9 cellular contexts compared by ENCODE assay signal in genomic region chr12:47088021-47088944, GRCh38. TPM values are rescaled to one million over a fixed set of nuclear protein-coding genes. Genes with fewer than 3 reads are reported as not detected.
DNase-seq lines count a peak whose midpoint lies in the region; ATAC-seq and TF ChIP-seq lines count a peak whose summit lies in the region.
"Had no signal": no experiment of that assay in that cellular context is flagged by ENCODE, and none has a peak within 500 bp of the region (broad histone marks: within the 10 kb centered on the region; RNA-seq: fewer than 3 reads in every experiment).

No MANE protein-coding gene starts in this region.

- peaks cover 71% of the 10 kb centered on the region for H3K4me1 Mint-ChIP-seq in chondrocyte (ENCODE audit: low read depth)
- peaks cover 20 to 28% of the 10 kb centered on the region in 2 donors for H3K4me1 Mint-ChIP-seq in stimulated activated naive B cell treated with anti-CD40 and anti-IgM and Interleukin-4, amounts not matched to agents 10 μg/mL and 1 μg/mL and 100 μg/mL, for 72 hours

- peaks cover 7% of the 10 kb centered on the region for H3K9me3 Mint-ChIP-seq in chondrocyte (ENCODE audit: low read depth)
- peaks cover 4% of the 10 kb centered on the region in 2 donors for H3K9me3 Mint-ChIP-seq in stimulated activated naive B cell treated with anti-CD40 and anti-IgM and Interleukin-4, amounts not matched to agents 10 μg/mL and 1 μg/mL and 100 μg/mL, for 72 hours

- no peaks in the 10 kb centered on the region for H3K36me3 Mint-ChIP-seq in chondrocyte (ENCODE audit: low read depth)
- H3K36me3 Mint-ChIP-seq in stimulated activated naive B cell treated with anti-CD40 and anti-IgM and Interleukin-4, amounts not matched to agents 10 μg/mL and 1 μg/mL and 100 μg/mL, for 72 hours = peaks cover 5 to 16% of the 10 kb centered on the region in 2 donors

- TF ChIP-seq CTCF in chondrocyte (IDR thresholded peaks at IDR 0.05) = no peak

- peak; percentile 99 for DNase-seq in DMS53 (lab: John Stamatoyannopoulos, UW)
- DNase-seq in NCI-H2029 (lab: John Stamatoyannopoulos, UW) = peak; percentile 93
- no peak for DNase-seq in chondrocyte (ENCODE audit: low spot score)
- DNase-seq in myocyte (ENCODE audit: low read depth) = peak; percentile 95
- no peak for DNase-seq in stimulated activated naive B cell treated with anti-CD40 and anti-IgM and Interleukin-4, amounts not matched to agents 10 μg/mL and 1 μg/mL and 100 μg/mL, for 72 hours
- DNase-seq in activated naive CD4-positive, alpha-beta T cell treated with anti-CD3 and anti-CD28 coated beads, Interleukin-2, amount 50 U/mL, for 16 hours = no peak
- no peak for DNase-seq in midbrain (lab: John Stamatoyannopoulos, UW)
- DNase-seq: right lobe of liver had no signal

- no peaks in the 10 kb centered on the region for H3K27me3 Mint-ChIP-seq in chondrocyte (ENCODE audit: low read depth)
- no peaks in the 10 kb centered on the region for H3K27me3 Mint-ChIP-seq in stimulated activated naive B cell treated with anti-CD40 and anti-IgM and Interleukin-4, amounts not matched to agents 10 μg/mL and 1 μg/mL and 100 μg/mL, for 72 hours

- H3K4me3 Mint-ChIP-seq in chondrocyte (ENCODE audit: unreplicated experiment) = no peak overlapping the region
- no peak overlapping the region for H3K4me3 Mint-ChIP-seq in stimulated activated naive B cell treated with anti-CD40 and anti-IgM and Interleukin-4, amounts not matched to agents 10 μg/mL and 1 μg/mL and 100 μg/mL, for 72 hours

- peak overlapping the region; percentile 80 for H3K27ac Mint-ChIP-seq in chondrocyte (ENCODE audit: unreplicated experiment)
- H3K27ac Mint-ChIP-seq in stimulated activated naive B cell treated with anti-CD40 and anti-IgM and Interleukin-4, amounts not matched to agents 10 μg/mL and 1 μg/mL and 100 μg/mL, for 72 hours = no peak overlapping the region

- no peak for ATAC-seq in stimulated activated naive B cell treated with anti-CD40 and anti-IgM and Interleukin-4, amounts not matched to agents 10 μg/mL and 1 μg/mL and 100 μg/mL, for 72 hours (replicated peaks)
- no peak for ATAC-seq in HG02798 (IDR thresholded peaks at IDR 0.05; ENCODE audit: poor library complexity, unreplicated experiment)

RNA-seq across cellular contexts. Expression of gene AMIGO2, which starts 8.5 kb away (rescaled TPM):
- total RNA-seq in chondrocyte (86.7 to 153 TPM (median 153 TPM) in 3 replicates), myocyte (13.1 and 16.6 TPM in 2 replicates)
- polyA plus RNA-seq in myocyte (2012) = 294 TPM

RNA-seq across cellular contexts. Expression of gene PCED1B, which starts 8.9 kb away (rescaled TPM):
- 2.3 to 3.8 TPM (median 3.0 TPM) in 3 replicates for total RNA-seq in chondrocyte
- 0.99 and 2.8 TPM in 2 replicates for total RNA-seq in myocyte
- 19.5 TPM for polyA plus RNA-seq in myocyte (2012)

Comparison
In these comparisons a context has a peak if more than half of its experiments do, and no peak if none do; other contexts are left out.
1. DNase-seq: peak in DMS53 (single experiment), NCI-H2029 (single experiment) and myocyte (single experiment); none in chondrocyte (single experiment), stimulated activated naive B cell treated with anti-CD40 and anti-IgM and Interleukin-4, amounts not matched to agents 10 μg/mL and 1 μg/mL and 100 μg/mL, for 72 hours (single experiment), activated naive CD4-positive, alpha-beta T cell treated with anti-CD3 and anti-CD28 coated beads, Interleukin-2, amount 50 U/mL, for 16 hours (single experiment) and midbrain (single experiment).